In genomic region chr2:1605659-1606400, GRCh38 we compare ENCODE assay signal across 12 cellular contexts.
DNase-seq lines count a peak whose midpoint lies in the region; ATAC-seq, FAIRE-seq and TF ChIP-seq lines count a peak whose summit lies in the region.
"Had no signal": no experiment of that assay in that cellular context is flagged by ENCODE, and none has a peak within 500 bp of the region (broad histone marks: within the 10 kb centered on the region; RNA-seq: fewer than 3 reads in every experiment).

No MANE protein-coding gene starts in this region.

- intact Hi-C loops in endothelial cell of umbilical vein (cut with micrococcal nuclease) (loop anchor here (1.0 kb wide), 3 partner anchors 14 to 137 kb away; no protein-coding TSS in a partner anchor), right lobe of liver (cut with DNase I) (no loop called here)

- H2AFZ ChIP-seq in ACC112 (ENCODE audit: low read length, unreplicated experiment), result peak overlapping the region; percentile 5
- H2AFZ ChIP-seq in endothelial cell of umbilical vein (ENCODE audit: low read depth, low read length), result no peak overlapping the region
- H2AFZ ChIP-seq: PC-9 had no signal

- TSS peak; percentile 55 for BruUV-seq in endothelial cell of umbilical vein (replicated peaks; lab: Mats Ljungman, UMichigan)

- 7% methylated on average over 3 of the region's 28 CpGs for WGBS in right lobe of liver (ENCODE audit: insufficient coverage, low coverage, low lambda C conversion rate, missing lambda C conversion rate)

- dilution Hi-C loops in endothelial cell of umbilical vein (cut with MboI; ENCODE audit: extremely low pct_ligation_motif_present, low sequenced_read_pairs), result no loop called here

- no peaks in the 10 kb centered on the region for H4K20me1 ChIP-seq in endothelial cell of umbilical vein (replicated peaks; ENCODE audit: control insufficient read depth, extremely low read depth, insufficient read depth, low read length)

- H3K9me3 ChIP-seq in endothelial cell of umbilical vein (replicated peaks; ENCODE audit: control insufficient read depth, insufficient read depth, low read length) (no peaks in the 10 kb centered on the region), right lobe of liver (no peaks in the 10 kb centered on the region)
- H3K9me3 ChIP-seq: thoracic aorta had no signal

- H3K9ac ChIP-seq in endothelial cell of umbilical vein (replicated peaks; ENCODE audit: extremely low read depth, insufficient read depth, low read length), result peak overlapping the region; percentile 67

- H3K9me1 ChIP-seq in endothelial cell of umbilical vein (replicated peaks; ENCODE audit: control insufficient read depth, extremely low read depth, insufficient read depth, low read length), result no peaks in the 10 kb centered on the region

- ATAC-seq in HG02678 (IDR thresholded peaks at IDR 0.05; ENCODE audit: unreplicated experiment), result peak; percentile 49
- peak; percentile 35 to 49 (median 40) for ATAC-seq in right lobe of liver
- no peak for ATAC-seq in HG03457 (IDR thresholded peaks at IDR 0.05; ENCODE audit: unreplicated experiment)
- ATAC-seq in HG03139 (IDR thresholded peaks at IDR 0.05; ENCODE audit: unreplicated experiment), result no peak

- H3K27ac ChIP-seq in ACC112 (ENCODE audit: low read depth, low read length), result no peak overlapping the region
- H3K27ac ChIP-seq in endothelial cell of umbilical vein (ENCODE audit: insufficient read depth, low read depth, low read length), result peak overlapping the region; percentile 80
- H3K27ac ChIP-seq in right lobe of liver, result peak overlapping the region; percentile 10 to 49 (median 47)
- H3K27ac ChIP-seq: cardiac muscle cell, PC-9, thoracic aorta had no signal

- H3K36me3 ChIP-seq in ACC112 (ENCODE audit: insufficient read depth, low read length), result no peaks in the 10 kb centered on the region
- H3K36me3 ChIP-seq in endothelial cell of umbilical vein (ENCODE audit: control insufficient read depth in 2 of 2, extremely low read depth in 1 of 2, insufficient read depth in 2 of 2, low read length in 2 of 2), result no peaks in the 10 kb centered on the region
- H3K36me3 ChIP-seq in right lobe of liver, result no peaks in the 10 kb centered on the region
- H3K36me3 ChIP-seq: cardiac muscle cell, thoracic aorta had no signal

- H3K4me3 ChIP-seq in ACC112 (ENCODE audit: low read depth, low read length) (peak overlapping the region; percentile 48; the same call in 1 of the 2 replicates), endothelial cell of umbilical vein (replicated peaks in 1 of 3; ENCODE audit: insufficient read depth in 1 of 3, low read depth in 1 of 3, low read length in 3 of 3) (no peak overlapping the region), right lobe of liver (no peak overlapping the region)
- H3K4me3 ChIP-seq: cardiac muscle cell, PC-9, thoracic aorta had no signal

- H3K4me1 ChIP-seq in ACC112 (ENCODE audit: control insufficient read depth, insufficient read depth, low read length, unreplicated experiment) (peaks cover 22% of the 10 kb centered on the region), endothelial cell of umbilical vein (ENCODE audit: control insufficient read depth, extremely low read depth, insufficient read depth, low read length) (peaks cover 29% of the 10 kb centered on the region), right lobe of liver (no peaks in the 10 kb centered on the region)

- TF ChIP-seq CTCF in endothelial cell of umbilical vein (IDR thresholded peaks at IDR 0.05; ENCODE audit: extremely low read depth in 1 of 2, insufficient read depth in 1 of 2, low read depth in 1 of 2, low read length in 2 of 2) (no peak), right lobe of liver (IDR thresholded peaks at IDR 0.05) (no peak)

- POLR2A ChIA-PET in endothelial cell of umbilical vein (lab: Charles Lee), result interaction anchor here (0.8 kb wide), 2 partner anchors 20 kb away, joined by 3 read pairs; no protein-coding TSS in a partner anchor

- peak overlapping the region; percentile 33 for H3K4me2 ChIP-seq in endothelial cell of umbilical vein (ENCODE audit: insufficient read depth, low read length)
- H3K4me2 ChIP-seq: PC-9 had no signal

- no peaks in the 10 kb centered on the region for H3K79me2 ChIP-seq in ACC112 (ENCODE audit: control insufficient read depth, insufficient read depth, low read length, unreplicated experiment)
- H3K79me2 ChIP-seq in endothelial cell of umbilical vein (ENCODE audit: control insufficient read depth, insufficient read depth, low read length), result no peaks in the 10 kb centered on the region

- H3K27me3 ChIP-seq in ACC112 (ENCODE audit: insufficient read depth, low read length) (no peaks in the 10 kb centered on the region), endothelial cell of umbilical vein (ENCODE audit: control insufficient read depth in 2 of 2, insufficient read depth in 2 of 2, low read length in 2 of 2) (peaks cover 0 to 2% of the 10 kb centered on the region in 2 experiments), right lobe of liver (no peaks in the 10 kb centered on the region)

- FAIRE-seq in endothelial cell of umbilical vein (lab: Jason Lieb, UNC), result peak; percentile 80

- CTCF ChIA-PET in endothelial cell of umbilical vein (lab: Charles Lee), result interaction anchor here (0.6 to 2.5 kb wide), 11 partner anchors 10 to 211 kb away, joined by 3 to 17 read pairs (median 5); no protein-coding TSS in a partner anchor

- DNase-seq in endothelial cell of umbilical vein (ENCODE audit: low read depth, low spot score), result peak; percentile 57
- peak in 1 of 3 donors; percentile 51 for DNase-seq in right lobe of liver
- no peak for DNase-seq in NCI-H1930 (lab: John Stamatoyannopoulos, UW)
- DNase-seq in pons (ENCODE audit: low spot score), result no peak
- DNase-seq: PC-9; stimulated activated CD4-positive, alpha-beta T cell treated with anti-CD3 and anti-CD28 coated beads, Interleukin-12 subunit alpha, Interleukin-12 subunit beta, amount 100 ng/mL, for 4 hours had no signal

- TF ChIP-seq POLR2A in endothelial cell of umbilical vein (IDR thresholded peaks at IDR 0.05; ENCODE audit: low read depth, low read length) (no peak), right lobe of liver (IDR thresholded peaks at IDR 0.05) (no peak)

TF ChIP-seq in endothelial cell of umbilical vein, 7 proteins besides CTCF, POLR2A, EP300 and RAD21:
- TF ChIP-seq POLR2AphosphoS5 (IDR thresholded peaks at IDR 0.05; ENCODE audit: insufficient read depth, low read depth, low read length), result no peak
- peak; percentile 27 for TF ChIP-seq FOS (IDR thresholded peaks at IDR 0.05; ENCODE audit: borderline replicate concordance, insufficient read depth, low read length)
- no peak for TF ChIP-seq MAX (IDR thresholded peaks at IDR 0.05; ENCODE audit: insufficient read depth, insufficient read length)
- no peak for TF ChIP-seq GATA2 (IDR thresholded peaks at IDR 0.05; ENCODE audit: insufficient read depth, insufficient read length, low read depth, low read length)
- TF ChIP-seq JUN (IDR thresholded peaks at IDR 0.05; ENCODE audit: borderline replicate concordance, insufficient read depth, insufficient read length, low read depth), result no peak
- TF ChIP-seq EZH2 (IDR thresholded peaks at IDR 0.05; ENCODE audit: borderline replicate concordance, low read depth, low read length, severe bottlenecking), result no peak
- no peak for TF ChIP-seq MYC (IDR thresholded peaks at IDR 0.05; ENCODE audit: low read depth, low read length)

Comparison
In these comparisons a context has a peak if more than half of its experiments do, and no peak if none do; other contexts are left out.
1. ATAC-seq: peak in HG02678 (single experiment) and right lobe of liver (4 of 4); none in HG03457 (single experiment) and HG03139 (single experiment).